ENCODE assay signal across 1 cellular context in genomic region chr3:75337226-75337900, GRCh38.
TF ChIP-seq lines count a peak whose summit lies in the region.

No MANE protein-coding gene starts in this region.

TF ChIP-seq in SK-N-SH, 30 proteins besides CTCF, POLR2A, EP300 and RAD21 (continued from another document):
- no peak for TF ChIP-seq ZBTB33 (IDR thresholded peaks at IDR 0.05; ENCODE audit: borderline replicate concordance, low read depth)
